ENCODE assay signal across 1 cellular context in genomic region chr19:14149011-14149410, GRCh38.
TF ChIP-seq lines count a peak whose summit lies in the region.

No MANE protein-coding gene starts in this region.

TF ChIP-seq in IMR-90, 13 proteins besides CTCF, POLR2A, EP300 and RAD21:
- TF ChIP-seq ELK1 (IDR thresholded peaks at IDR 0.05; ENCODE audit: borderline replicate concordance, low read depth, low read length) (no peak), MAFK (IDR thresholded peaks at IDR 0.05; ENCODE audit: low read depth, low read length) (no peak), RFX5 (IDR thresholded peaks at IDR 0.05; ENCODE audit: low read depth, low read length) (no peak), NFE2L2 (IDR thresholded peaks at IDR 0.05; ENCODE audit: low read depth, low read length) (no peak), FOS (IDR thresholded peaks at IDR 0.05; ENCODE audit: low read depth, low read length) (no peak), BHLHE40 (IDR thresholded peaks at IDR 0.05; ENCODE audit: low read depth, low read length) (no peak), RCOR1 (IDR thresholded peaks at IDR 0.05; ENCODE audit: insufficient replicate concordance, low read length) (no peak), MXI1 (IDR thresholded peaks at IDR 0.05; ENCODE audit: borderline replicate concordance, low read depth, low read length) (no peak), CEBPB (IDR thresholded peaks at IDR 0.05; ENCODE audit: low read depth, low read length) (no peak), SMC3 (IDR thresholded peaks at IDR 0.05; ENCODE audit: low read depth, low read length) (no peak), CHD1 (IDR thresholded peaks at IDR 0.05; ENCODE audit: low read depth, low read length) (no peak), MAZ (IDR thresholded peaks at IDR 0.05; ENCODE audit: borderline replicate concordance, low read depth, low read length) (no peak), USF2 (IDR thresholded peaks at IDR 0.05; ENCODE audit: low read depth, low read length) (no peak)
